In the genomic region with DNA sequence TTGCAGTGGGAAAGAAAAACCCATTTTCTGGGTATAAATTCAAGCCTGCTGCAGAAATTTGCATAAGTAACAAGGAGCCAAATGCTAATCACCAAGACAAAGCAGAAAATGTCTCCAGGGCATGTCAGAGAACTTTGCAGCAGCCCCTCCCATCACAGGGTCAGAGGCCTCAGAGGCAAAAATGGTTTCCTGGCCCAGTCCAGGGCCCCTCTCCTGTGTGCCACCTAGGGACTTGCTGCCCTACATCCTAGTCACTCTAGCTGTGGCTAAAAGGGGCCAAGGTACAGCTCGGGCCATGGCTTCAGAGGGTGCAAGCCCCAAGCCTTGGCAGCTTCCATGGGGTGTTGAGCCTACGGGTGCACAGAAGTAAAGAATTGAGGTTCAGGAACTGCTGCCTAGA, we compare ENCODE assay signal across 3 cellular contexts.
DNase-seq lines count a peak whose midpoint lies in the region; ATAC-seq and TF ChIP-seq lines count a peak whose summit lies in the region.
"Not testable (repeated sequence)": the region's sequence is repeated elsewhere in the genome, so short reads cannot be mapped to it uniquely, and the experiment has no call there.

No MANE protein-coding gene starts in this region.

- not testable (repeated sequence) for H2AFZ ChIP-seq in hepatocyte

- ATAC-seq in left lobe of liver, result peak; percentile 10

- not testable (repeated sequence) for H3K4me2 ChIP-seq in hepatocyte

- not testable (repeated sequence) for H3K36me3 ChIP-seq in HEK293 (ENCODE audit: control insufficient read depth in 2 of 2, insufficient read depth in 1 of 2, low read length in 2 of 2); hepatocyte (replicated peaks; ENCODE audit: insufficient read depth, low read depth)

- not testable (repeated sequence) for H3K9me2 ChIP-seq in hepatocyte (replicated peaks; ENCODE audit: insufficient read depth)

- not testable (repeated sequence) for H3K27me3 ChIP-seq in hepatocyte

- POLR2A ChIA-PET in HEK293 (lab: Yijun Ruan, JAX), result not testable (repeated sequence)

- not testable (repeated sequence) for DNase-seq in hepatocyte (ENCODE audit: low spot score); left lobe of liver (ENCODE audit: low spot score)

- 93% methylated on average over 2 of the region's 2 CpGs for WGBS in hepatocyte (ENCODE audit: low lambda C conversion rate, missing lambda C conversion rate)

- H3K9me3 ChIP-seq in HEK293 (ENCODE audit: control insufficient read depth, insufficient read depth, low read depth, low read length); hepatocyte (ENCODE audit: low read depth): not testable (repeated sequence)

- H3K79me2 ChIP-seq in hepatocyte, result not testable (repeated sequence)

- CTCF ChIA-PET in HEK293 (lab: Yijun Ruan, JAX), result not testable (repeated sequence)

- H4K20me1 ChIP-seq in hepatocyte (ENCODE audit: insufficient read depth, poor library complexity, severe bottlenecking), result not testable (repeated sequence)

- not testable (repeated sequence) for TF ChIP-seq CTCF in HEK293 (tag by site-specific recombination; IDR thresholded peaks at IDR 0.05); hepatocyte (IDR thresholded peaks at IDR 0.05; ENCODE audit: poor library complexity)

- H3K27ac ChIP-seq in HEK293 (ENCODE audit: extremely low read depth, low read depth, low read length), result not testable (repeated sequence)
- H3K27ac ChIP-seq in hepatocyte, result peak overlapping the region; percentile 19

- not testable (repeated sequence) for H3K4me1 ChIP-seq in HEK293 (ENCODE audit: control insufficient read depth, insufficient read depth, low read length); hepatocyte (ENCODE audit: insufficient read depth)

- not testable (repeated sequence) for H3K4me3 ChIP-seq in HEK293 (ENCODE audit: low read depth, low read length); hepatocyte

TF ChIP-seq in HEK293, 187 proteins besides CTCF, POLR2A, EP300 and RAD21:
- TF ChIP-seq ZNF585B (tag by site-specific recombination; IDR thresholded peaks at IDR 0.05), result peak; percentile 94
